In genomic region chr7:73811760-73812168, GRCh38 we compare ENCODE assay signal across 8 cellular contexts. TPM values are rescaled to one million over a fixed set of nuclear protein-coding genes. Genes with fewer than 3 reads are reported as not detected.
DNase-seq lines count a peak whose midpoint lies in the region; ATAC-seq and TF ChIP-seq lines count a peak whose summit lies in the region.

No MANE protein-coding gene starts in this region.

- no peaks in the 10 kb centered on the region for H3K36me3 Mint-ChIP-seq in progenitor cell of endocrine pancreas (ENCODE audit: insufficient read depth)

- H3K4me1 ChIP-seq in Peyer's patch (peaks cover 0 to 6% (median 0%) of the 10 kb centered on the region in 4 donors), foreskin keratinocyte (peaks cover 4% of the 10 kb centered on the region)

- H3K4me3 ChIP-seq in Peyer's patch = no peak overlapping the region

- no peak overlapping the region for H3K4me3 Mint-ChIP-seq in progenitor cell of endocrine pancreas (ENCODE audit: low read depth)

- H3K9me3 ChIP-seq in Peyer's patch = no peaks in the 10 kb centered on the region

- TF ChIP-seq CTCF in Peyer's patch (IDR thresholded peaks at IDR 0.05) (peak in 5 of 6 experiments; percentile 26 to 94 (median 89)), foreskin keratinocyte (conservative IDR thresholded peaks at IDR 0.05) (peak; percentile 88), progenitor cell of endocrine pancreas (IDR thresholded peaks at IDR 0.05; ENCODE audit: unreplicated experiment) (peak; percentile 77)

- peak overlapping the region in 1 of 4 donors; percentile 26 for H3K27ac ChIP-seq in Peyer's patch
- H3K27ac ChIP-seq in foreskin keratinocyte = no peak overlapping the region

- H3K27me3 Mint-ChIP-seq in progenitor cell of endocrine pancreas = peaks cover 3% of the 10 kb centered on the region

- peaks cover 2% of the 10 kb centered on the region for H3K4me1 Mint-ChIP-seq in progenitor cell of endocrine pancreas (ENCODE audit: low read depth)

- peak; percentile 66 for ATAC-seq in HG02798 (IDR thresholded peaks at IDR 0.05; ENCODE audit: poor library complexity, unreplicated experiment)
- peak; percentile 83 for ATAC-seq in foreskin keratinocyte
- no peak for ATAC-seq in GM19324 (IDR thresholded peaks at IDR 0.05; ENCODE audit: low FRiP score, unreplicated experiment)

- H3K27ac Mint-ChIP-seq in progenitor cell of endocrine pancreas = no peak overlapping the region

- H3K27me3 ChIP-seq in Peyer's patch = no peaks in the 10 kb centered on the region
- no peaks in the 10 kb centered on the region for H3K27me3 ChIP-seq in foreskin keratinocyte

- no peaks in the 10 kb centered on the region for H3K36me3 ChIP-seq in Peyer's patch

- DNase-seq in COLO829 (ENCODE audit: low spot score) (peak; percentile 60), Peyer's patch (peak; percentile 32 to 89 (median 87)), activated T-helper 1 cell treated with Interleukin-2 at 50 U/mL for 16 hours (ENCODE audit: low read depth) (peak; percentile 25), foreskin keratinocyte (peak in 1 of 2 donors; percentile 42), progenitor cell of endocrine pancreas (ENCODE audit: low spot score, unreplicated experiment) (peak; percentile 60), middle frontal gyrus (ENCODE audit: extremely low spot score, low spot score) (no peak)

- no peaks in the 10 kb centered on the region for H3K9me3 Mint-ChIP-seq in progenitor cell of endocrine pancreas (ENCODE audit: low read depth)

- TF ChIP-seq POLR2A in Peyer's patch (IDR thresholded peaks at IDR 0.05) = no peak

RNA-seq across cellular contexts. Expression of gene CLDN4, which starts 19.0 kb away (rescaled TPM):
- total RNA-seq in Peyer's patch (100 to 1,000 TPM in 3 of 4 donors, 10 to 100 TPM in 1; 83.3 to 551 (median 450) TPM), foreskin keratinocyte (8.1 and 16.9 TPM in 2 replicates), progenitor cell of endocrine pancreas (172 and 183 TPM in 2 replicates)
- polyA plus RNA-seq in foreskin keratinocyte = 8.2 and 18.2 TPM in 2 replicates

RNA-seq across cellular contexts. Expression of gene METTL27, which starts 30.6 kb away (rescaled TPM):
- 10 to 100 TPM in 2 of 4 donors, 1 to 10 TPM in 2; 2.1 to 20.4 (median 11.7) TPM for total RNA-seq in Peyer's patch
- 11.8 and 18.0 TPM in 2 replicates for total RNA-seq in foreskin keratinocyte
- polyA plus RNA-seq in foreskin keratinocyte = 14.3 and 24.7 TPM in 2 replicates
- total RNA-seq in progenitor cell of endocrine pancreas = 13.3 and 13.5 TPM in 2 replicates

RNA-seq across cellular contexts. Expression of gene CLDN3, which starts 41.7 kb away (rescaled TPM):
- total RNA-seq in Peyer's patch (100 to 1,000 TPM in 3 of 4 donors, 10 to 100 TPM in 1; 55.3 to 944 (median 831) TPM), foreskin keratinocyte (not detected in 2 replicates), progenitor cell of endocrine pancreas (49.0 and 49.9 TPM in 2 replicates)
- not detected in 2 replicates for polyA plus RNA-seq in foreskin keratinocyte

RNA-seq across cellular contexts. Expression of gene TMEM270, which starts 49.2 kb away (rescaled TPM):
- not detected for total RNA-seq in Peyer's patch
- total RNA-seq in foreskin keratinocyte = not detected in 2 replicates
- 0.16 TPM in 1 of 2 replicates, not detected in the other for polyA plus RNA-seq in foreskin keratinocyte
- total RNA-seq in progenitor cell of endocrine pancreas = not detected in 2 replicates

Comparison
In these comparisons a context has a peak if more than half of its experiments do, and no peak if none do; other contexts are left out.
1. RNA of gene CLDN3, which starts 41.7 kb away (total RNA-seq): 55.3 to 944 TPM in Peyer's patch and 49.0 to 49.9 TPM in progenitor cell of endocrine pancreas; not detected in foreskin keratinocyte; every median in the first group is over 10 times any median in the second.
2. Peak in every context shown above with its lines, with median percentiles within 50 percentile points of each other: CTCF ChIP-seq.